Comparison of ENCODE assay signal across 10 cellular contexts in genomic region chr4:54230479-54231418, GRCh38. TPM values are rescaled to one million over a fixed set of nuclear protein-coding genes. Genes with fewer than 3 reads are reported as not detected.
DNase-seq lines count a peak whose midpoint lies in the region; ATAC-seq, FAIRE-seq and TF ChIP-seq lines count a peak whose summit lies in the region.
"Had no signal": no experiment of that assay in that cellular context is flagged by ENCODE, and none has a peak within 500 bp of the region (broad histone marks: within the 10 kb centered on the region; RNA-seq: fewer than 3 reads in every experiment).

No MANE protein-coding gene starts in this region.

- peak overlapping the region; percentile 52 for H3K27ac Mint-ChIP-seq in T-helper 1 cell treated with Interleukin-12 subunit alpha and Interleukin-12 subunit beta and Interleukin-4 antibody, amounts not matched to agents 30 μg/mL and 1 μg/mL, for 36 hours
- H3K27ac Mint-ChIP-seq: activated CD8-positive, alpha-beta T cell treated with anti-CD3 and anti-CD28 coated beads for 36 hours had no signal

- H3K4me1 ChIP-seq in GM12878 (ENCODE audit: control insufficient read depth, insufficient read depth, low read length) (peaks cover 10% of the 10 kb centered on the region; the same call in 1 of the 2 replicates), subcutaneous abdominal adipose tissue (ENCODE audit: control insufficient read depth in 5 of 5, insufficient read depth in 5 of 5, low read length in 5 of 5) (peaks cover 1 to 72% (median 69%) of the 10 kb centered on the region in 5 donors)

- CTCF ChIA-PET in GM12878 (lab: Yijun Ruan, JAX): interaction anchor here (1.7 to 4.5 kb wide), 3 partner anchors 300 to 525 kb away, joined by 4 to 68 read pairs (median 44); no protein-coding TSS in a partner anchor

- no peak overlapping the region for H3K4me3 ChIP-seq in GM12878
- H3K4me3 ChIP-seq in kidney epithelial cell (ENCODE audit: low read depth, low read length): peak overlapping the region; percentile 13
- H3K4me3 ChIP-seq in subcutaneous abdominal adipose tissue (ENCODE audit: low read depth in 1 of 5, low read length in 5 of 5): peak overlapping the region; percentile 35 to 74 (median 65)

- ATAC-seq in GM12878 (no peak), HG03469 (IDR thresholded peaks at IDR 0.05; ENCODE audit: unreplicated experiment) (no peak), HG02970 (IDR thresholded peaks at IDR 0.05; ENCODE audit: low FRiP score, unreplicated experiment) (no peak)
- ATAC-seq: activated CD8-positive, alpha-beta T cell treated with anti-CD3 and anti-CD28 coated beads for 36 hours had no signal

- H3K36me3 ChIP-seq in GM12878 (ENCODE audit: control insufficient read depth in 2 of 2, insufficient read depth in 2 of 2, low read length in 1 of 2) (no peaks in the 10 kb centered on the region), kidney epithelial cell (ENCODE audit: control insufficient read depth, insufficient read depth, low read length) (no peaks in the 10 kb centered on the region), subcutaneous abdominal adipose tissue (ENCODE audit: control insufficient read depth in 5 of 5, insufficient read depth in 5 of 5, low read length in 5 of 5) (no peaks in the 10 kb centered on the region)
- H3K36me3 ChIP-seq: neutrophil had no signal

- no peaks in the 10 kb centered on the region for H3K9me3 Mint-ChIP-seq in T-helper 1 cell treated with Interleukin-12 subunit alpha and Interleukin-12 subunit beta and Interleukin-4 antibody, amounts not matched to agents 30 μg/mL and 1 μg/mL, for 36 hours
- H3K9me3 Mint-ChIP-seq: activated CD8-positive, alpha-beta T cell treated with anti-CD3 and anti-CD28 coated beads for 36 hours had no signal

- peaks cover 30 to 31% of the 10 kb centered on the region in 2 experiments for H3K27me3 ChIP-seq in GM12878 (replicated peaks in 1 of 2; ENCODE audit: control insufficient read depth in 2 of 2, insufficient read depth in 2 of 2, low read length in 1 of 2)
- peaks cover 76% of the 10 kb centered on the region for H3K27me3 ChIP-seq in kidney epithelial cell (ENCODE audit: control insufficient read depth, insufficient read depth, low read length)
- H3K27me3 ChIP-seq in subcutaneous abdominal adipose tissue (ENCODE audit: control insufficient read depth in 5 of 5, insufficient read depth in 4 of 5, low read length in 5 of 5): peaks cover 43 to 64% (median 59%) of the 10 kb centered on the region in 5 donors

- H3K27me3 Mint-ChIP-seq in T-helper 1 cell treated with Interleukin-12 subunit alpha and Interleukin-12 subunit beta and Interleukin-4 antibody, amounts not matched to agents 30 μg/mL and 1 μg/mL, for 36 hours (ENCODE audit: low read depth): peaks cover 83% of the 10 kb centered on the region

- TF ChIP-seq EP300 in GM12878 (IDR thresholded peaks at IDR 0.05; ENCODE audit: borderline replicate concordance in 1 of 2, control insufficient read depth in 1 of 2, low read depth in 2 of 2, low read length in 2 of 2): no peak

- H3K4me2 ChIP-seq in GM12878 (ENCODE audit: control insufficient read depth, insufficient read depth): no peak overlapping the region

- no peaks in the 10 kb centered on the region; the same call in 2 of the 3 replicates for H3K9me3 ChIP-seq in GM12878 (replicated peaks; ENCODE audit: control insufficient read depth, insufficient read depth, low read length)
- no peaks in the 10 kb centered on the region for H3K9me3 ChIP-seq in subcutaneous abdominal adipose tissue (ENCODE audit: control insufficient read depth in 5 of 5, low read length in 5 of 5)
- H3K9me3 ChIP-seq: neutrophil had no signal

- FAIRE-seq in GM12878 (lab: Jason Lieb, UNC): no peak

- SMC1A ChIA-PET in GM12878 (lab: Charles Lee; ENCODE audit: uncharacterized antibody, unreplicated experiment): no interaction called here

- TF ChIP-seq POLR2A in GM12878 (IDR thresholded peaks at IDR 0.05; ENCODE audit: low read depth, low read length): no peak

- intact Hi-C loops in GM12878 (cut with micrococcal nuclease; ENCODE audit: unreplicated experiment): loop anchor here (5.0 to 10.0 kb wide), 3 partner anchors 1213 to 1853 kb away; no protein-coding TSS in a partner anchor

- RAD21 ChIA-PET in GM12878 (lab: Charles Lee; ENCODE audit: unreplicated experiment): interaction anchor here (1.0 to 3.8 kb wide), 2 partner anchors 322 to 1214 kb away, joined by 4 to 19 read pairs; no protein-coding TSS in a partner anchor

- no peaks in the 10 kb centered on the region for H3K79me2 ChIP-seq in GM12878 (ENCODE audit: control insufficient read depth, insufficient read depth, low read length)

- no peak overlapping the region for H3K4me3 Mint-ChIP-seq in T-helper 1 cell treated with Interleukin-12 subunit alpha and Interleukin-12 subunit beta and Interleukin-4 antibody, amounts not matched to agents 30 μg/mL and 1 μg/mL, for 36 hours
- H3K4me3 Mint-ChIP-seq: activated CD8-positive, alpha-beta T cell treated with anti-CD3 and anti-CD28 coated beads for 36 hours had no signal

- no peak overlapping the region for H2AFZ ChIP-seq in GM12878 (ENCODE audit: control insufficient read depth, low read depth, low read length)

- TF ChIP-seq CTCF in GM12878 (IDR thresholded peaks at IDR 0.05 in 2 of 3, conservative IDR thresholded peaks at IDR 0.05 in 1 of 3; ENCODE audit: control insufficient read depth in 2 of 3, extremely low read depth in 1 of 3, insufficient read depth in 1 of 3, low read depth in 3 of 3, low read length in 3 of 3) (no peak), kidney epithelial cell (IDR thresholded peaks at IDR 0.05; ENCODE audit: insufficient read depth, low read length, poor library complexity, severe bottlenecking) (no peak)

- POLR2A ChIA-PET in GM12878 (lab: Charles Lee): no interaction called here

- WGBS in GM12878 (ENCODE audit: insufficient coverage, insufficient replicate concordance, low lambda C conversion rate, missing lambda C conversion rate): 43% methylated on average over 63 of the region's 63 CpGs

- BruUV-seq in GM12878 (replicated peaks; lab: Mats Ljungman, UMichigan): no TSS peak

- H4K20me1 ChIP-seq in GM12878 (ENCODE audit: control insufficient read depth, insufficient read depth): no peaks in the 10 kb centered on the region

- peaks cover 20% of the 10 kb centered on the region for H3K4me1 Mint-ChIP-seq in T-helper 1 cell treated with Interleukin-12 subunit alpha and Interleukin-12 subunit beta and Interleukin-4 antibody, amounts not matched to agents 30 μg/mL and 1 μg/mL, for 36 hours (ENCODE audit: low read depth)

- H3K9ac ChIP-seq in GM12878 (ENCODE audit: control insufficient read depth, insufficient read depth, low read length) (no peak overlapping the region), subcutaneous abdominal adipose tissue (ENCODE audit: low read length in 5 of 5) (peak overlapping the region in 1 of 5 donors; percentile 4)

- H3K27ac ChIP-seq in GM12878 (ENCODE audit: control insufficient read depth, insufficient read depth) (no peak overlapping the region), subcutaneous abdominal adipose tissue (ENCODE audit: low read depth, low read length) (peak overlapping the region; percentile 57)
- H3K27ac ChIP-seq: neutrophil had no signal

- in situ Hi-C loops in GM12878 (cut with MboI): no loop called here

- DNase-seq in T-helper 1 cell: no peak
- DNase-seq in GM12878 (ENCODE audit: low read depth, low spot score): no peak
- DNase-seq in kidney epithelial cell (ENCODE audit: low read depth): no peak
- DNase-seq in HT-29 (ENCODE audit: low spot score): no peak
- DNase-seq: activated CD8-positive, alpha-beta T cell treated with anti-CD3 and anti-CD28 coated beads for 36 hours had no signal

- no peaks in the 10 kb centered on the region for H3K36me3 Mint-ChIP-seq in T-helper 1 cell treated with Interleukin-12 subunit alpha and Interleukin-12 subunit beta and Interleukin-4 antibody, amounts not matched to agents 30 μg/mL and 1 μg/mL, for 36 hours (ENCODE audit: low read depth)

- no peak for TF ChIP-seq RAD21 in GM12878 (IDR thresholded peaks at IDR 0.05; ENCODE audit: insufficient read depth, low read depth, low read length)

TF ChIP-seq in GM12878, 131 proteins besides CTCF, POLR2A, EP300 and RAD21:
- TF ChIP-seq SP1 (IDR thresholded peaks at IDR 0.05; ENCODE audit: low read depth, low read length) (no peak), EZH2 (IDR thresholded peaks at IDR 0.05; ENCODE audit: borderline replicate concordance, control insufficient read depth, low read depth, low read length) (0 out of 2 replicates have a peak, but pooled peaks have one; percentile 39)

RNA-seq across cellular contexts. Expression of gene PDGFRA, which starts 1.7 kb away (rescaled TPM):
- 0.21 TPM in 1 of 2 replicates, not detected in the other for total RNA-seq in GM12878 (2013; cell fraction: nucleolus; rRNA removed)
- not detected in 2 replicates for total RNA-seq in GM12878 (2014; rRNA removed)
- not detected in 2 replicates for total RNA-seq in GM12878 (2014; rRNA removed; fragmentation: Illumina TruSeq; extraction: Trizol)
- 0.28 and 0.40 TPM in 2 replicates for total RNA-seq in GM12878 (2021)
- 0.10 TPM for polyA plus RNA-seq in GM12878 (2011; ENCODE audit: low read depth)
- polyA plus RNA-seq in GM12878 (2011; rRNA removed): 0.01 TPM in 1 of 2 replicates, not detected in the other
- 0.07 TPM in 1 of 2 replicates, not detected in the other for polyA plus RNA-seq in GM12878 (2011; cell fraction: cytosol; rRNA removed)
- polyA plus RNA-seq in GM12878 (2011; cell fraction: nucleus; rRNA removed): not detected in 2 replicates
- polyA plus RNA-seq in GM12878 (2012): 0.16 and 0.21 TPM in 2 replicates
- 0.03 TPM in 1 of 2 replicates, not detected in the other for polyA plus RNA-seq in GM12878 (2014; fragmentation: Illumina TruSeq; extraction: Trizol)
- not detected for polyA plus RNA-seq in GM12878 (2014; fragmentation: Nextera tagmentation; extraction: Ambion mirVana)
- polyA plus RNA-seq in GM12878 (2014; rRNA removed): not detected in 2 replicates
- polyA plus RNA-seq in GM12878 (2016; fragmentation: Nextera tagmentation; extraction: Ambion mirVana): under 1 TPM; 0.06 to 0.24 TPM
- polyA minus RNA-seq in GM12878 (2011; rRNA and poly(A)+ RNA removed): not detected in 2 replicates
- polyA minus RNA-seq in GM12878 (2011; cell fraction: cytosol; rRNA and poly(A)+ RNA removed): not detected in 2 replicates
- polyA minus RNA-seq in GM12878 (2011; cell fraction: nucleus; rRNA and poly(A)+ RNA removed): not detected in 2 replicates
- 0.34 and 2.1 TPM in 2 replicates for total RNA-seq in kidney epithelial cell
- total RNA-seq in HT-29 (2014; rRNA removed; shearing (Covaris generic)): not detected in 2 replicates
- total RNA-seq: activated CD8-positive, alpha-beta T cell treated with anti-CD3 and anti-CD28 coated beads for 36 hours had no signal
